ENCODE assay signal across 8 cellular contexts in genomic region chr1:53945433-53946251, GRCh38. TPM values are rescaled to one million over a fixed set of nuclear protein-coding genes. Genes with fewer than 3 reads are reported as not detected.
DNase-seq lines count a peak whose midpoint lies in the region; ATAC-seq and TF ChIP-seq lines count a peak whose summit lies in the region.

TSS of gene IFT25 (minus strand) at chr1:53945699. CDS start at chr1:53940082, 5,617 bp downstream.

- peaks cover 76% of the 10 kb centered on the region for H3K79me2 ChIP-seq in osteoblast (ENCODE audit: insufficient read depth, low read length)

- H3K36me3 ChIP-seq in osteoblast (ENCODE audit: insufficient read depth, low read length), result no peaks in the 10 kb centered on the region
- no peaks in the 10 kb centered on the region for H3K36me3 ChIP-seq in testis (ENCODE audit: low read depth, missing control alignments)

- H3K27me3 ChIP-seq in osteoblast (ENCODE audit: insufficient read depth, low read length), result no peaks in the 10 kb centered on the region
- no peaks in the 10 kb centered on the region for H3K27me3 ChIP-seq in testis

- peak; percentile 71 for ATAC-seq in HG02610 (IDR thresholded peaks at IDR 0.05; ENCODE audit: unreplicated experiment)
- peak; percentile 70 to 77 for ATAC-seq in activated naive CD4-positive, alpha-beta T cell treated with anti-CD3 and anti-CD28 coated beads, Interleukin-2, amount 50 U/mL, for 72 hours

- peak within 1 kb of the TSS; percentile 89 for H2AFZ ChIP-seq in osteoblast (ENCODE audit: low read length)

- WGBS in testis, 2 donors, result 1% methylated on average over 26 to 82 of the region's 90 CpGs

- H3K9me3 ChIP-seq in osteoblast (ENCODE audit: low read depth, low read length) (no peaks in the 10 kb centered on the region), testis (no peaks in the 10 kb centered on the region)

- H3K4me1 ChIP-seq in osteoblast (ENCODE audit: insufficient read depth, low read length) (peaks cover 19% of the 10 kb centered on the region), testis (peaks cover 24% of the 10 kb centered on the region)

- DNase-seq in GM10266 (ENCODE audit: extremely low spot score) (peak; percentile 98), NCI-H1092 (lab: John Stamatoyannopoulos, UW) (peak; percentile 85), SKM-1 (lab: John Stamatoyannopoulos, UW; ENCODE audit: unreplicated experiment) (peak; percentile 83), glomerular endothelial cell (ENCODE audit: extremely low read depth, low read depth, low spot score) (no peak), osteoblast (ENCODE audit: insufficient read length, low spot score, missing footprints) (peak; percentile 99), testis (peak; percentile 98)
- peak; percentile 99 for DNase-seq in activated naive CD4-positive, alpha-beta T cell treated with anti-CD3 and anti-CD28 coated beads, Interleukin-2, amount 50 U/mL, for 72 hours (ENCODE audit: low spot score in 2 of 2)

- H3K27ac ChIP-seq in osteoblast (ENCODE audit: low read depth, low read length) (peak within 1 kb of the TSS; percentile 87), testis (peak within 1 kb of the TSS; percentile 93 to 95)

- peak within 1 kb of the TSS; percentile 92 to 95 for H3K27ac Mint-ChIP-seq in activated naive CD4-positive, alpha-beta T cell treated with anti-CD3 and anti-CD28 coated beads, Interleukin-2, amount 50 U/mL, for 72 hours

- peaks cover 11% of the 10 kb centered on the region for H4K20me1 ChIP-seq in osteoblast (ENCODE audit: insufficient read depth, low read length)

- H3K4me3 ChIP-seq in osteoblast (ENCODE audit: insufficient read depth, low read length) (peak within 1 kb of the TSS; percentile 88), testis (peak within 1 kb of the TSS; percentile 93 to 97)

- H3K4me2 ChIP-seq in osteoblast (ENCODE audit: insufficient read depth, low read length), result peak within 1 kb of the TSS; percentile 90

- H3K9me3 Mint-ChIP-seq in activated naive CD4-positive, alpha-beta T cell treated with anti-CD3 and anti-CD28 coated beads, Interleukin-2, amount 50 U/mL, for 72 hours, result peaks cover 0 to 4% of the 10 kb centered on the region in 2 donors

- TF ChIP-seq POLR2A in testis (IDR thresholded peaks at IDR 0.05), result peak; percentile 70

- intact Hi-C loops in testis (cut with DNase I; ENCODE audit: low total_unique reads), result no loop called here

- H3K36me3 Mint-ChIP-seq in activated naive CD4-positive, alpha-beta T cell treated with anti-CD3 and anti-CD28 coated beads, Interleukin-2, amount 50 U/mL, for 72 hours, result peaks cover 12 to 28% of the 10 kb centered on the region in 2 donors

- TF ChIP-seq CTCF in GM10266 (IDR thresholded peaks at IDR 0.05; ENCODE audit: control insufficient read depth, insufficient read depth, low read depth, missing control alignments) (no peak), osteoblast (IDR thresholded peaks at IDR 0.05; ENCODE audit: extremely low read depth, low read depth, low read length) (no peak), testis (IDR thresholded peaks at IDR 0.05) (no peak)

RNA-seq across cellular contexts. Expression of gene IFT25, which starts in this region (rescaled TPM):
- 10 to 100 TPM; 61.3 to 73.0 TPM for total RNA-seq in activated naive CD4-positive, alpha-beta T cell treated with anti-CD3 and anti-CD28 coated beads, Interleukin-2, amount 50 U/mL, for 72 hours
- 11.0 and 19.1 TPM in 2 replicates for total RNA-seq in glomerular endothelial cell
- 21.7 and 22.7 TPM in 2 replicates for total RNA-seq in osteoblast
- 10 to 100 TPM; 28.1 to 43.7 TPM for total RNA-seq in testis
- 34.1 TPM for polyA plus RNA-seq in testis (ENCODE audit: insufficient read depth, low read depth, low replicate concordance)
